Comparison of ENCODE assay signal across 22 cellular contexts in the genomic region with DNA sequence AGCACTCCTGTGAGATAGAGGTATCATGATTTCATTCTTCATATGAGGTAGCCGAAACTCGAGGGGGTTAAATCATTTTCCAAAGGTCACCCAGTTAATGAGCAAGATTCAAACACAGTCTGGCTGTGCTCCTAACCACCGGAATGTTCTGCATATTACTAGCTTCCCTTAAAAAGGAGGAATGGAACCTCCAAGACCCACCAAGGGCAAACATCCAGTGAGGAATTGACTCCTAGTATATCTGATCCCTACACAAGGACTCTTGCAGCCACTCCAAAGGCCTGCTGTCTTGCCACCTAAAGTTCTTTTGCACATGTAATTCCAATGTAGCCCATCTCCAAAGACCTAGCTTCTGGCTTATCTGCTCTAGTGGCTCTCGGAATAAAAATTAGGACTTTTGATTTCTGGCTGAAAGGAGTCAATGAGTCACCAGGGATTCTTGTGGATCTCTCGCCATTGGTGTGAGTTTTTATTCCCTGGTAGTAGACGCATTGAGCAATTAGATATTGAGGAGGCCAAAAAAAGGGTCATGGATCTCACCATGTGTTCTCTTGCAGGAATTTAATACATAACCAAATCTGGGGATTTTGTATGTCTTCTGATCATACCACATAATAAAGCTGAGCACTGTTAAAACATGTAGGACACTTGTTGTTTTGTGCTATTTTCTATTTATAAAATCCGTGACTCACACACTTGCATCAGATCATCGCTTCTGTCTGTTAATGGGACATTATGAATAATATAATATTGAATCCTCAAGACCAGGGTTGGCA. TPM values are rescaled to one million over a fixed set of nuclear protein-coding genes. Genes with fewer than 3 reads are reported as not detected.
A peak's percentile ranks its signal among the peaks of the same experiment; 100 is the strongest.
DNase-seq lines count a peak whose midpoint lies in the region; ATAC-seq and TF ChIP-seq lines count a peak whose summit lies in the region.
"Had no signal": no experiment of that assay in that cellular context is flagged by ENCODE, and none has a peak within 500 bp of the region (broad histone marks: within the 10 kb centered on the region; RNA-seq: fewer than 3 reads in every experiment).

No MANE protein-coding gene starts in this region.

- peak; percentile 63 for DNase-seq in AG09309 (ENCODE audit: low read depth)
- DNase-seq in MG63 = peak; percentile 47
- DNase-seq in neural crest cell (ENCODE audit: low read depth, low spot score) = no peak
- DNase-seq in erythroblast (lab: John Stamatoyannopoulos, UW) = no peak
- DNase-seq in HT-29 (ENCODE audit: low spot score) = no peak
- no peak for DNase-seq in OCI-M2 (lab: John Stamatoyannopoulos, UW; ENCODE audit: unreplicated experiment)
- no peak for DNase-seq in adrenal gland
- DNase-seq: activated CD4-positive, alpha-beta T cell treated with anti-CD3 and anti-CD28 coated beads, Interleukin-2, amount 10 ng/mL, durations not matched to agents 7 days and 5 days; activated naive CD8-positive, alpha-beta T cell treated with anti-CD3 and anti-CD28 coated beads, Interleukin-2, amount 10 ng/mL, durations not matched to agents 7 days and 5 days; activated T-cell treated with anti-CD3 and anti-CD28 coated beads, Interleukin-2, amount 50 U/mL, for 4 hours; DMS153; H9; NCI-H1694; NCI-H510A treated with DMSO at 0.1 percent for 48 hours; SHP77; stimulated activated naive CD4-positive, alpha-beta T cell treated with Interleukin-2 at 50 U/mL for 16 hours had no signal

- peak overlapping the region; percentile 29 for H3K27ac Mint-ChIP-seq in neural crest cell (ENCODE audit: unreplicated experiment)
- H3K27ac Mint-ChIP-seq: activated CD4-positive, alpha-beta T cell treated with anti-CD3 and anti-CD28 coated beads, Interleukin-2, amount 10 ng/mL, durations not matched to agents 7 days and 5 days; activated naive CD8-positive, alpha-beta T cell treated with anti-CD3 and anti-CD28 coated beads, Interleukin-2, amount 10 ng/mL, durations not matched to agents 7 days and 5 days; H9; neural progenitor cell had no signal

- H3K36me3 ChIP-seq in MG63 (no peaks in the 10 kb centered on the region), adrenal gland (replicated peaks in 1 of 2) (no peaks in the 10 kb centered on the region)
- H3K36me3 ChIP-seq: esophagus muscularis mucosa, neural progenitor cell had no signal

- H3K27me3 Mint-ChIP-seq in neural crest cell (ENCODE audit: low read depth) = no peaks in the 10 kb centered on the region
- H3K27me3 Mint-ChIP-seq: activated CD4-positive, alpha-beta T cell treated with anti-CD3 and anti-CD28 coated beads, Interleukin-2, amount 10 ng/mL, durations not matched to agents 7 days and 5 days; activated naive CD8-positive, alpha-beta T cell treated with anti-CD3 and anti-CD28 coated beads, Interleukin-2, amount 10 ng/mL, durations not matched to agents 7 days and 5 days had no signal

- TF ChIP-seq CTCF in AG09309 (IDR thresholded peaks at IDR 0.05; ENCODE audit: control insufficient read depth, insufficient read depth, low read depth, low read length, missing control alignments) (no peak), neural crest cell (conservative IDR thresholded peaks at IDR 0.05) (no peak), adrenal gland (IDR thresholded peaks at IDR 0.05) (no peak)

- intact Hi-C loops in adrenal gland (cut with DNase I) = no loop called here

- peaks cover 15% of the 10 kb centered on the region for H3K4me1 Mint-ChIP-seq in neural crest cell

- H3K27ac ChIP-seq in adrenal gland = peak overlapping the region in 1 of 5 donors; percentile 29
- H3K27ac ChIP-seq: coronary artery, KMS-11, neural progenitor cell had no signal

- TF ChIP-seq POLR2A in erythroblast (IDR thresholded peaks at IDR 0.05; ENCODE audit: low read length) (no peak), adrenal gland (IDR thresholded peaks at IDR 0.05) (no peak)

- H3K27me3 ChIP-seq in MG63 (no peaks in the 10 kb centered on the region), adrenal gland (no peaks in the 10 kb centered on the region)
- H3K27me3 ChIP-seq: neural progenitor cell had no signal

- H3K36me3 Mint-ChIP-seq in neural crest cell (ENCODE audit: low read depth) = no peaks in the 10 kb centered on the region
- H3K36me3 Mint-ChIP-seq: activated naive CD8-positive, alpha-beta T cell treated with anti-CD3 and anti-CD28 coated beads, Interleukin-2, amount 10 ng/mL, durations not matched to agents 7 days and 5 days; neural progenitor cell had no signal

- H3K9me3 ChIP-seq in MG63 = no peaks in the 10 kb centered on the region
- no peaks in the 10 kb centered on the region for H3K9me3 ChIP-seq in adrenal gland (replicated peaks in 1 of 3)
- H3K9me3 ChIP-seq: esophagus muscularis mucosa had no signal

- H3K9me3 Mint-ChIP-seq in neural crest cell = no peaks in the 10 kb centered on the region
- H3K9me3 Mint-ChIP-seq: activated CD4-positive, alpha-beta T cell treated with anti-CD3 and anti-CD28 coated beads, Interleukin-2, amount 10 ng/mL, durations not matched to agents 7 days and 5 days; activated naive CD8-positive, alpha-beta T cell treated with anti-CD3 and anti-CD28 coated beads, Interleukin-2, amount 10 ng/mL, durations not matched to agents 7 days and 5 days; activated T-cell treated with anti-CD3 and anti-CD28 coated beads, Interleukin-2, amount 50 U/mL, for 4 hours; H9; neural progenitor cell had no signal

- H3K4me1 ChIP-seq in adrenal gland (replicated peaks in 1 of 2) = no peaks in the 10 kb centered on the region
- H3K4me1 ChIP-seq: neural progenitor cell had no signal

- ATAC-seq in esophagus mucosa = peak; percentile 45
- ATAC-seq: activated T-cell treated with anti-CD3 and anti-CD28 coated beads, Interleukin-2, amount 50 U/mL, for 4 hours had no signal

- H3K4me3 Mint-ChIP-seq in neural crest cell = no peak overlapping the region
- H3K4me3 Mint-ChIP-seq: activated CD4-positive, alpha-beta T cell treated with anti-CD3 and anti-CD28 coated beads, Interleukin-2, amount 10 ng/mL, durations not matched to agents 7 days and 5 days; activated naive CD8-positive, alpha-beta T cell treated with anti-CD3 and anti-CD28 coated beads, Interleukin-2, amount 10 ng/mL, durations not matched to agents 7 days and 5 days; activated T-cell treated with anti-CD3 and anti-CD28 coated beads, Interleukin-2, amount 50 U/mL, for 4 hours; H9; neural progenitor cell had no signal

- H3K4me3 ChIP-seq in AG09309 (ENCODE audit: control insufficient read depth, low read depth, low read length) = no peak overlapping the region
- no peak overlapping the region for H3K4me3 ChIP-seq in MG63
- no peak overlapping the region for H3K4me3 ChIP-seq in adrenal gland
- H3K4me3 ChIP-seq: coronary artery, esophagus muscularis mucosa, neural progenitor cell had no signal

- WGBS in adrenal gland, 4 donors = 51 to 70% (median 59%) methylated on average over 8 of the region's 8 CpGs

RNA-seq across cellular contexts. Expression of a gene that starts 9.1 kb away (rescaled TPM):
- total RNA-seq in MG63 (2014; rRNA removed; shearing (Covaris generic); ENCODE audit: low replicate concordance) = not detected in 2 replicates
- total RNA-seq in esophagus mucosa (1.8 TPM), neural crest cell (not detected in 2 replicates), adrenal gland (under 1 TPM in 1 of 8 donors, not detected in 7; 0.11 TPM)
- total RNA-seq in HT-29 (2014; rRNA removed; shearing (Covaris generic)) = 39.5 and 42.4 TPM in 2 replicates
- under 1 TPM; 0.07 to 0.80 (median 0.13) TPM for polyA plus RNA-seq in adrenal gland
- total RNA-seq: lung microvascular endothelial cell had no signal

Comparison
In these comparisons a context has a peak if more than half of its experiments do, and no peak if none do; other contexts are left out.
1. DNase-seq: peak in AG09309 (single experiment) and MG63 (single experiment); none in neural crest cell (single experiment), erythroblast (0 of 2), HT-29 (single experiment), OCI-M2 (single experiment) and adrenal gland (0 of 7).
2. RNA of a gene that starts 9.1 kb away (total RNA-seq): 39.5 to 42.4 TPM in HT-29; 1.8 TPM in esophagus mucosa (single experiment), not detected in neural crest cell, not detected in MG63 and 0.11 TPM in adrenal gland; every median in the first group is over 10 times any median in the second.